ENCODE assay signal across 10 cellular contexts in genomic region chr1:203537806-203538464, GRCh38. TPM values are rescaled to one million over a fixed set of nuclear protein-coding genes. Genes with fewer than 3 reads are reported as not detected.
DNase-seq lines count a peak whose midpoint lies in the region; ATAC-seq, FAIRE-seq and TF ChIP-seq lines count a peak whose summit lies in the region.
"Had no signal": no experiment of that assay in that cellular context is flagged by ENCODE, and none has a peak within 500 bp of the region (broad histone marks: within the 10 kb centered on the region; RNA-seq: fewer than 3 reads in every experiment).

No MANE protein-coding gene starts in this region.

- no peaks in the 10 kb centered on the region for H3K9me3 ChIP-seq in lower lobe of right lung

- H3K36me3 ChIP-seq in bronchial epithelial cell (ENCODE audit: control insufficient read depth, insufficient read depth, low read length) (no peaks in the 10 kb centered on the region), lower lobe of right lung (no peaks in the 10 kb centered on the region)

- H3K4me3 ChIP-seq in bronchial epithelial cell (ENCODE audit: low read depth, low read length), result no peak overlapping the region
- no peak overlapping the region for H3K4me3 ChIP-seq in lower lobe of right lung

- no peaks in the 10 kb centered on the region for H3K27me3 ChIP-seq in bronchial epithelial cell (ENCODE audit: control insufficient read depth, insufficient read depth, low read length)
- no peaks in the 10 kb centered on the region for H3K27me3 ChIP-seq in lower lobe of right lung (ENCODE audit: low read depth)

- FAIRE-seq in bronchial epithelial cell (lab: Jason Lieb, UNC), result no peak

- ATAC-seq in lower lobe of right lung (peak; percentile 86), HG03039 (IDR thresholded peaks at IDR 0.05; ENCODE audit: unreplicated experiment) (no peak)
- ATAC-seq: esophagus mucosa had no signal

- intact Hi-C loops in lower lobe of right lung (cut with DNase I), result no loop called here

- DNase-seq in activated gamma-delta T cell treated with Interleukin-2 at 50 U/mL for 16 hours, result peak; percentile 22
- DNase-seq in activated gamma-delta T cell (lab: John Stamatoyannopoulos, UW), result no peak
- peak; percentile 70 for DNase-seq in bronchial epithelial cell (ENCODE audit: low read depth)
- DNase-seq in lower lobe of right lung, result peak; percentile 64
- DNase-seq in ureter (ENCODE audit: low spot score), result peak; percentile 64
- DNase-seq in cerebellar nuclear complex (lab: John Stamatoyannopoulos, UW), result no peak
- DNase-seq in NCI-H1105 (lab: John Stamatoyannopoulos, UW), result no peak
- DNase-seq: MM.1S had no signal

- H3K27ac ChIP-seq in lower lobe of right lung, result peak overlapping the region; percentile 69

- TF ChIP-seq CTCF in bronchial epithelial cell (IDR thresholded peaks at IDR 0.05; ENCODE audit: insufficient read depth, low read length, severe bottlenecking) (no peak), lower lobe of right lung (IDR thresholded peaks at IDR 0.05) (no peak)

- H3K4me1 ChIP-seq in lower lobe of right lung, result peaks cover 31% of the 10 kb centered on the region

RNA-seq across cellular contexts. Expression of gene OPTC, which starts 44.0 kb away (rescaled TPM):
- total RNA-seq in bronchial epithelial cell (not detected in 2 replicates), lower lobe of right lung (not detected), ureter (not detected)
- total RNA-seq: esophagus mucosa had no signal

Comparison
In these comparisons a context has a peak if more than half of its experiments do, and no peak if none do; other contexts are left out.
1. DNase-seq: peak in activated gamma-delta T cell treated with Interleukin-2 at 50 U/mL for 16 hours (single experiment), bronchial epithelial cell (single experiment), lower lobe of right lung (single experiment) and ureter (single experiment); none in activated gamma-delta T cell (single experiment), cerebellar nuclear complex (0 of 2) and NCI-H1105 (single experiment).